8 cellular contexts compared by ENCODE assay signal in genomic region chr3:113783463-113783862, GRCh38. TPM values are rescaled to one million over a fixed set of nuclear protein-coding genes. Genes with fewer than 3 reads are reported as not detected.
DNase-seq lines count a peak whose midpoint lies in the region; ATAC-seq and TF ChIP-seq lines count a peak whose summit lies in the region.

No MANE protein-coding gene starts in this region.

- no peak for DNase-seq in activated CD8-positive, alpha-beta T cell treated with anti-CD3 and anti-CD28 coated beads, Interleukin-2, amount 10 ng/mL, durations not matched to agents 7 days and 5 days
- DNase-seq in activated CD8-positive, alpha-beta T cell treated with anti-CD3 and anti-CD28 coated beads for 36 hours = no peak
- DNase-seq in IMR-90 = peak; percentile 98
- DNase-seq in dedifferentiated amniotic fluid mesenchymal stem cell (ENCODE audit: extremely low spot score) = peak; percentile 97
- DNase-seq in stromal cell of bone marrow (ENCODE audit: low read depth) = peak; percentile 94
- no peak for DNase-seq in middle frontal gyrus (ENCODE audit: extremely low spot score, low spot score)
- no peak for DNase-seq in inferior parietal cortex (ENCODE audit: extremely low spot score)
- no peak for DNase-seq in activated CD4-positive, alpha-beta T cell treated with anti-CD3 and anti-CD28 coated beads, Interleukin-2, amount 50 U/mL, for 1 hour

- peaks cover 3 to 13% of the 10 kb centered on the region in 2 experiments; a peak in 2 of 4 replicates for H3K79me1 ChIP-seq in IMR-90 (ENCODE audit: low read depth in 1 of 2, low read length in 2 of 2)

- no peaks in the 10 kb centered on the region for H3K27me3 ChIP-seq in IMR-90 (ENCODE audit: control insufficient read depth, insufficient read depth, low read length)

- H3K23ac ChIP-seq in IMR-90 (ENCODE audit: low read depth, low read length) = no peak overlapping the region

- in situ Hi-C loops in IMR-90 (cut with MboI; ENCODE audit: low sequenced_read_pairs) = no loop called here

- peak; percentile 41; the same call in 1 of the 2 replicates for TF ChIP-seq POLR2A in IMR-90 (IDR thresholded peaks at IDR 0.05; ENCODE audit: low read depth, low read length)

- peak overlapping the region; percentile 99 for H2BK5ac ChIP-seq in IMR-90 (ENCODE audit: low read depth, low read length, poor library complexity, severe bottlenecking)

- H2BK20ac ChIP-seq in IMR-90 (ENCODE audit: low read depth, low read length) = no peak overlapping the region

- H3K27ac Mint-ChIP-seq in activated CD8-positive, alpha-beta T cell treated with anti-CD3 and anti-CD28 coated beads, Interleukin-2, amount 10 ng/mL, durations not matched to agents 7 days and 5 days = no peak overlapping the region
- H3K27ac Mint-ChIP-seq in activated CD8-positive, alpha-beta T cell treated with anti-CD3 and anti-CD28 coated beads for 36 hours = no peak overlapping the region

- TF ChIP-seq RAD21 in IMR-90 (IDR thresholded peaks at IDR 0.05; ENCODE audit: low read length) = no peak

- no peak overlapping the region for H2AK5ac ChIP-seq in IMR-90 (ENCODE audit: low read depth, low read length)

- H2AK9ac ChIP-seq in IMR-90 (replicated peaks; ENCODE audit: low read depth, low read length, poor library complexity) = no peak overlapping the region

- ATAC-seq in activated CD8-positive, alpha-beta T cell treated with anti-CD3 and anti-CD28 coated beads, Interleukin-2, amount 10 ng/mL, durations not matched to agents 7 days and 5 days = peak; percentile 58
- ATAC-seq in activated CD8-positive, alpha-beta T cell treated with anti-CD3 and anti-CD28 coated beads for 36 hours = no peak
- peak; percentile 97 for ATAC-seq in IMR-90 (ENCODE audit: low read depth)

- no peak for TF ChIP-seq CTCF in activated CD8-positive, alpha-beta T cell treated with anti-CD3 and anti-CD28 coated beads for 36 hours (IDR thresholded peaks at IDR 0.05)
- no peak for TF ChIP-seq CTCF in IMR-90 (conservative IDR thresholded peaks at IDR 0.05; ENCODE audit: low read depth, low read length)

- no TSS peak for BruUV-seq in IMR-90 (replicated peaks; lab: Mats Ljungman, UMichigan)

- no peak overlapping the region for H3K9ac ChIP-seq in IMR-90 (ENCODE audit: low read depth, low read length)

- no peak overlapping the region for H4K5ac ChIP-seq in IMR-90 (ENCODE audit: low read depth, low read length)

- peaks cover 12% of the 10 kb centered on the region for H3K4me1 Mint-ChIP-seq in activated CD8-positive, alpha-beta T cell treated with anti-CD3 and anti-CD28 coated beads, Interleukin-2, amount 10 ng/mL, durations not matched to agents 7 days and 5 days (ENCODE audit: low read depth)
- H3K4me1 Mint-ChIP-seq in activated CD8-positive, alpha-beta T cell treated with anti-CD3 and anti-CD28 coated beads for 36 hours (ENCODE audit: low read depth) = peaks cover 3% of the 10 kb centered on the region

- no peak overlapping the region for H4K91ac ChIP-seq in IMR-90 (ENCODE audit: insufficient read depth, low read depth, low read length)

- no peak overlapping the region for H3K27ac ChIP-seq in IMR-90 (ENCODE audit: insufficient read depth, low read length)

- dilution Hi-C loops in IMR-90 (cut with HindIII; ENCODE audit: low sequenced_read_pairs, unreplicated experiment) = no loop called here

- no peak overlapping the region for H2AFZ ChIP-seq in IMR-90 (replicated peaks; ENCODE audit: low read length, poor library complexity)

- no peaks in the 10 kb centered on the region for H3K9me3 ChIP-seq in IMR-90 (ENCODE audit: control insufficient read depth, insufficient read depth, low read length)

- H3K36me3 Mint-ChIP-seq in activated CD8-positive, alpha-beta T cell treated with anti-CD3 and anti-CD28 coated beads, Interleukin-2, amount 10 ng/mL, durations not matched to agents 7 days and 5 days (ENCODE audit: low read depth) = peaks cover 11% of the 10 kb centered on the region
- peaks cover 8% of the 10 kb centered on the region for H3K36me3 Mint-ChIP-seq in activated CD8-positive, alpha-beta T cell treated with anti-CD3 and anti-CD28 coated beads for 36 hours (ENCODE audit: low read depth)

- no peaks in the 10 kb centered on the region for H3K9me3 Mint-ChIP-seq in activated CD8-positive, alpha-beta T cell treated with anti-CD3 and anti-CD28 coated beads, Interleukin-2, amount 10 ng/mL, durations not matched to agents 7 days and 5 days (ENCODE audit: insufficient read depth)
- H3K9me3 Mint-ChIP-seq in activated CD8-positive, alpha-beta T cell treated with anti-CD3 and anti-CD28 coated beads for 36 hours = no peaks in the 10 kb centered on the region

- no peaks in the 10 kb centered on the region for H4K20me1 ChIP-seq in IMR-90 (ENCODE audit: insufficient read depth, low read length)

- H3K4me3 ChIP-seq in IMR-90 (ENCODE audit: insufficient read depth, low read depth, low read length) = no peak overlapping the region

- H3K9me1 ChIP-seq in IMR-90 (ENCODE audit: insufficient read depth, low read length) = peaks cover 2% of the 10 kb centered on the region; the same call in 1 of the 2 replicates

- no peak overlapping the region for H4K8ac ChIP-seq in IMR-90 (ENCODE audit: low read depth in 2 of 2, low read length in 2 of 2)

- peaks cover 2% of the 10 kb centered on the region; the same call in 1 of the 2 replicates for H3K4me1 ChIP-seq in IMR-90 (ENCODE audit: control insufficient read depth, insufficient read depth, low read length)

- no peak overlapping the region for H3K18ac ChIP-seq in IMR-90 (ENCODE audit: low read depth, low read length)

- H3K4ac ChIP-seq in IMR-90 (ENCODE audit: low read depth, low read length) = no peak overlapping the region

- no peak overlapping the region for H2BK15ac ChIP-seq in IMR-90 (ENCODE audit: low read depth, low read length)

- H3K56ac ChIP-seq in IMR-90 (ENCODE audit: extremely low read depth, insufficient read depth, low read length) = no peak overlapping the region

- no peaks in the 10 kb centered on the region for H3K27me3 Mint-ChIP-seq in activated CD8-positive, alpha-beta T cell treated with anti-CD3 and anti-CD28 coated beads, Interleukin-2, amount 10 ng/mL, durations not matched to agents 7 days and 5 days (ENCODE audit: low read depth)
- H3K27me3 Mint-ChIP-seq in activated CD8-positive, alpha-beta T cell treated with anti-CD3 and anti-CD28 coated beads for 36 hours = no peaks in the 10 kb centered on the region

- H3K4me3 Mint-ChIP-seq in activated CD8-positive, alpha-beta T cell treated with anti-CD3 and anti-CD28 coated beads, Interleukin-2, amount 10 ng/mL, durations not matched to agents 7 days and 5 days = no peak overlapping the region
- no peak overlapping the region for H3K4me3 Mint-ChIP-seq in activated CD8-positive, alpha-beta T cell treated with anti-CD3 and anti-CD28 coated beads for 36 hours

- POLR2A ChIA-PET in activated CD8-positive, alpha-beta T cell treated with anti-CD3 and anti-CD28 coated beads, Interleukin-2, amount 10 ng/mL, durations not matched to agents 7 days and 5 days (lab: Charles Lee) = no interaction called here
- POLR2A ChIA-PET in activated CD8-positive, alpha-beta T cell treated with anti-CD3 and anti-CD28 coated beads for 36 hours (lab: Charles Lee) = no interaction called here
- POLR2A ChIA-PET in IMR-90 (lab: Charles Lee; ENCODE audit: unreplicated experiment) = interaction anchor here (0.6 kb wide), 2 partner anchors 11 to 269 kb away, joined by 3 to 7 read pairs; no protein-coding TSS in a partner anchor

- H3K36me3 ChIP-seq in IMR-90 (ENCODE audit: control insufficient read depth, insufficient read depth, low read length) = peaks cover 12% of the 10 kb centered on the region

- no peak overlapping the region for H2BK120ac ChIP-seq in IMR-90 (ENCODE audit: low read depth, low read length)

- CTCF ChIA-PET in activated CD8-positive, alpha-beta T cell treated with anti-CD3 and anti-CD28 coated beads, Interleukin-2, amount 10 ng/mL, durations not matched to agents 7 days and 5 days (lab: Charles Lee) = interaction anchor here (0.9 to 1.1 kb wide), 2 partner anchors 48 to 61 kb away, joined by 3 to 4 read pairs; no protein-coding TSS in a partner anchor
- CTCF ChIA-PET in activated CD8-positive, alpha-beta T cell treated with anti-CD3 and anti-CD28 coated beads for 36 hours (lab: Charles Lee) = interaction anchor here (1.6 kb wide), 1 partner anchor 47 kb away, joined by 4 read pairs; no protein-coding TSS in a partner anchor
- CTCF ChIA-PET in IMR-90 (lab: Yijun Ruan, JAX) = interaction anchor here (1.5 kb wide), 1 partner anchor 55 kb away, joined by 3 read pairs; the partner anchor contains the start of gene GRAMD1C

- H3K14ac ChIP-seq in IMR-90 (replicated peaks; ENCODE audit: low read depth, low read length) = no peak overlapping the region

- intact Hi-C loops in activated CD8-positive, alpha-beta T cell treated with anti-CD3 and anti-CD28 coated beads for 36 hours (cut with micrococcal nuclease) = no loop called here
- intact Hi-C loops in IMR-90 (cut with micrococcal nuclease) = loop anchor here (1.0 kb wide), 1 partner anchor 38 kb away; no protein-coding TSS in a partner anchor

- no peak overlapping the region for H3K4me2 ChIP-seq in IMR-90 (ENCODE audit: low read depth, low read length)

TF ChIP-seq in IMR-90, 13 proteins besides CTCF, POLR2A, EP300 and RAD21 (continues in another document):
- TF ChIP-seq MXI1 (IDR thresholded peaks at IDR 0.05; ENCODE audit: borderline replicate concordance, low read depth, low read length) = no peak

RNA-seq across cellular contexts. Expression of gene ATP6V1A, which starts 36.6 kb away (rescaled TPM):
- 10 to 100 TPM; 37.1 to 39.8 TPM for total RNA-seq in activated CD8-positive, alpha-beta T cell treated with anti-CD3 and anti-CD28 coated beads, Interleukin-2, amount 10 ng/mL, durations not matched to agents 7 days and 5 days
- total RNA-seq in activated CD8-positive, alpha-beta T cell treated with anti-CD3 and anti-CD28 coated beads for 36 hours = 10 to 100 TPM; 36.7 to 40.7 TPM
- total RNA-seq in IMR-90 (2012; rRNA removed) = 84.4 and 98.0 TPM in 2 replicates
- 12.1 and 15.1 TPM in 2 replicates for polyA plus RNA-seq in IMR-90 (2012; rRNA removed)
- 5.3 and 6.9 TPM in 2 replicates for polyA plus RNA-seq in IMR-90 (2012; cell fraction: cytosol; rRNA removed)
- polyA plus RNA-seq in IMR-90 (2012; cell fraction: nucleus; rRNA removed; ENCODE audit: low replicate concordance) = 2.6 and 12.8 TPM in 2 replicates

RNA-seq across cellular contexts. Expression of gene NAA50, which starts 37.4 kb away (rescaled TPM):
- total RNA-seq in activated CD8-positive, alpha-beta T cell treated with anti-CD3 and anti-CD28 coated beads, Interleukin-2, amount 10 ng/mL, durations not matched to agents 7 days and 5 days = 100 to 1,000 TPM; 108 to 116 TPM
- 100 to 1,000 TPM; 117 to 118 TPM for total RNA-seq in activated CD8-positive, alpha-beta T cell treated with anti-CD3 and anti-CD28 coated beads for 36 hours
- total RNA-seq in IMR-90 (2012; rRNA removed) = 115 and 125 TPM in 2 replicates
- 30.5 and 42.4 TPM in 2 replicates for polyA plus RNA-seq in IMR-90 (2012; rRNA removed)
- polyA plus RNA-seq in IMR-90 (2012; cell fraction: cytosol; rRNA removed) = 36.4 and 55.0 TPM in 2 replicates
- polyA plus RNA-seq in IMR-90 (2012; cell fraction: nucleus; rRNA removed; ENCODE audit: low replicate concordance) = 22.5 and 26.1 TPM in 2 replicates

RNA-seq across cellular contexts. Expression of gene GRAMD1C, which starts 55.1 kb away (rescaled TPM):
- total RNA-seq in activated CD8-positive, alpha-beta T cell treated with anti-CD3 and anti-CD28 coated beads, Interleukin-2, amount 10 ng/mL, durations not matched to agents 7 days and 5 days = 1 to 10 TPM in 1 of 2 experiments, under 1 TPM in 1; 0.70 to 1.1 TPM
- under 1 TPM; 0.29 to 0.61 TPM for total RNA-seq in activated CD8-positive, alpha-beta T cell treated with anti-CD3 and anti-CD28 coated beads for 36 hours
- total RNA-seq in IMR-90 (2012; rRNA removed) = 5.0 and 9.4 TPM in 2 replicates
- 1.5 and 2.5 TPM in 2 replicates for polyA plus RNA-seq in IMR-90 (2012; rRNA removed)
- 0.16 TPM in 2 replicates for polyA plus RNA-seq in IMR-90 (2012; cell fraction: cytosol; rRNA removed)
- polyA plus RNA-seq in IMR-90 (2012; cell fraction: nucleus; rRNA removed; ENCODE audit: low replicate concordance) = 0.41 and 4.2 TPM in 2 replicates

Comparison
In these comparisons a context has a peak if more than half of its experiments do, and no peak if none do; other contexts are left out.
1. DNase-seq: peak in IMR-90 (single experiment), dedifferentiated amniotic fluid mesenchymal stem cell (single experiment) and stromal cell of bone marrow (single experiment); none in activated CD8-positive, alpha-beta T cell treated with anti-CD3 and anti-CD28 coated beads, Interleukin-2, amount 10 ng/mL, durations not matched to agents 7 days and 5 days (single experiment), activated CD8-positive, alpha-beta T cell treated with anti-CD3 and anti-CD28 coated beads for 36 hours (single experiment), middle frontal gyrus (single experiment), inferior parietal cortex (single experiment) and activated CD4-positive, alpha-beta T cell treated with anti-CD3 and anti-CD28 coated beads, Interleukin-2, amount 50 U/mL, for 1 hour (single experiment).